In genomic region chr1:26828352-26829093, GRCh38 we compare ENCODE assay signal across 9 cellular contexts. TPM values are rescaled to one million over a fixed set of nuclear protein-coding genes. Genes with fewer than 3 reads are reported as not detected.
A peak's percentile ranks its signal among the peaks of the same experiment; 100 is the strongest.
DNase-seq lines count a peak whose midpoint lies in the region; ATAC-seq and TF ChIP-seq lines count a peak whose summit lies in the region.
"Had no signal": no experiment of that assay in that cellular context is flagged by ENCODE, and none has a peak within 500 bp of the region (broad histone marks: within the 10 kb centered on the region; RNA-seq: fewer than 3 reads in every experiment).

No MANE protein-coding gene starts in this region.

- no peaks in the 10 kb centered on the region for H3K9me3 Mint-ChIP-seq in Calu3 (ENCODE audit: low read depth, unreplicated experiment)
- no peaks in the 10 kb centered on the region for H3K9me3 Mint-ChIP-seq in dendritic cell treated with granulocyte-macrophage colony-stimulating factor and Interleukin-4, amounts not matched to agents 40 ng/mL and 50 ng/mL, for 4 days
- H3K9me3 Mint-ChIP-seq in natural killer cell treated with Interleukin-12 subunit alpha and Interleukin-12 subunit beta and Interleukin-15 and Interleukin-18, amount 100 ng/mL, for 72 hours = no peaks in the 10 kb centered on the region

- H3K4me3 ChIP-seq in OCI-LY3 (ENCODE audit: low read length) = peak overlapping the region; percentile 66

- TSS peak; percentile 21 for BruUV-seq in Calu3 (replicated peaks; lab: Mats Ljungman, UMichigan)

- H3K9me3 ChIP-seq in OCI-LY3 (ENCODE audit: insufficient read depth, low read length) = no peaks in the 10 kb centered on the region
- H3K9me3 ChIP-seq: SJSA1 had no signal

- H3K4me2 ChIP-seq in OCI-LY3 (ENCODE audit: low read length) = peak overlapping the region; percentile 86

- H3K27ac Mint-ChIP-seq in Calu3 (ENCODE audit: unreplicated experiment) = no peak overlapping the region
- peak overlapping the region; percentile 87 for H3K27ac Mint-ChIP-seq in dendritic cell treated with granulocyte-macrophage colony-stimulating factor and Interleukin-4, amounts not matched to agents 40 ng/mL and 50 ng/mL, for 4 days
- peak overlapping the region; percentile 99 for H3K27ac Mint-ChIP-seq in natural killer cell treated with Interleukin-12 subunit alpha and Interleukin-12 subunit beta and Interleukin-15 and Interleukin-18, amount 100 ng/mL, for 72 hours

- no peak for DNase-seq in Calu3
- DNase-seq in natural killer cell treated with Interleukin-12 subunit alpha and Interleukin-12 subunit beta and Interleukin-15 and Interleukin-18, amount 100 ng/mL, for 72 hours (ENCODE audit: low spot score) = no peak
- DNase-seq in retina = no peak

- H3K36me3 ChIP-seq in OCI-LY3 (replicated peaks; ENCODE audit: low read depth, low read length) = peaks cover 28% of the 10 kb centered on the region

- intact Hi-C loops in Calu3 (cut with micrococcal nuclease; ENCODE audit: unreplicated experiment) = no loop called here
- intact Hi-C loops in dendritic cell treated with granulocyte-macrophage colony-stimulating factor and Interleukin-4, amounts not matched to agents 40 ng/mL and 50 ng/mL, for 4 days (cut with micrococcal nuclease) = no loop called here

- H3K4me1 ChIP-seq in OCI-LY3 (ENCODE audit: low read length) = peaks cover 38% of the 10 kb centered on the region

- H2AFZ ChIP-seq in OCI-LY3 (ENCODE audit: low read depth, low read length) = no peak overlapping the region

- CTCF ChIA-PET in Calu3 (lab: Charles Lee) = interaction anchor here (1.5 kb wide), 1 partner anchor 21 kb away, joined by 3 read pairs; no protein-coding TSS in a partner anchor

- peak overlapping the region; percentile 46 for H3K9ac ChIP-seq in OCI-LY3 (ENCODE audit: low read length)

- peak overlapping the region; percentile 45 for H3K27ac ChIP-seq in OCI-LY3 (ENCODE audit: low read length)
- H3K27ac ChIP-seq: SJSA1 had no signal

- peak overlapping the region; percentile 65 for H3K4me3 Mint-ChIP-seq in Calu3 (ENCODE audit: low read depth, unreplicated experiment)
- peak overlapping the region; percentile 88 for H3K4me3 Mint-ChIP-seq in dendritic cell treated with granulocyte-macrophage colony-stimulating factor and Interleukin-4, amounts not matched to agents 40 ng/mL and 50 ng/mL, for 4 days
- peak overlapping the region; percentile 96 for H3K4me3 Mint-ChIP-seq in natural killer cell treated with Interleukin-12 subunit alpha and Interleukin-12 subunit beta and Interleukin-15 and Interleukin-18, amount 100 ng/mL, for 72 hours

- peaks cover 7% of the 10 kb centered on the region for H4K20me1 ChIP-seq in OCI-LY3 (ENCODE audit: insufficient read depth, low read length)

- TF ChIP-seq CTCF in Calu3 (IDR thresholded peaks at IDR 0.05; ENCODE audit: unreplicated experiment) (no peak), OCI-LY3 (IDR thresholded peaks at IDR 0.05; ENCODE audit: low read depth, low read length) (no peak)

- ATAC-seq in natural killer cell treated with Interleukin-12 subunit alpha and Interleukin-12 subunit beta and Interleukin-15 and Interleukin-18, amount 100 ng/mL, for 72 hours = no peak
- ATAC-seq in GM18511 (IDR thresholded peaks at IDR 0.05; ENCODE audit: unreplicated experiment) (no peak), HG03159 (IDR thresholded peaks at IDR 0.05; ENCODE audit: unreplicated experiment) (no peak), GM18868 (IDR thresholded peaks at IDR 0.05; ENCODE audit: unreplicated experiment) (no peak)

- H3K36me3 Mint-ChIP-seq in Calu3 (ENCODE audit: insufficient read depth, unreplicated experiment) = peaks cover 28% of the 10 kb centered on the region
- peaks cover 57% of the 10 kb centered on the region for H3K36me3 Mint-ChIP-seq in dendritic cell treated with granulocyte-macrophage colony-stimulating factor and Interleukin-4, amounts not matched to agents 40 ng/mL and 50 ng/mL, for 4 days (ENCODE audit: low read depth)
- peaks cover 18% of the 10 kb centered on the region for H3K36me3 Mint-ChIP-seq in natural killer cell treated with Interleukin-12 subunit alpha and Interleukin-12 subunit beta and Interleukin-15 and Interleukin-18, amount 100 ng/mL, for 72 hours

- H3K27me3 Mint-ChIP-seq in Calu3 (ENCODE audit: unreplicated experiment) = no peaks in the 10 kb centered on the region
- H3K27me3 Mint-ChIP-seq in dendritic cell treated with granulocyte-macrophage colony-stimulating factor and Interleukin-4, amounts not matched to agents 40 ng/mL and 50 ng/mL, for 4 days = no peaks in the 10 kb centered on the region
- no peaks in the 10 kb centered on the region for H3K27me3 Mint-ChIP-seq in natural killer cell treated with Interleukin-12 subunit alpha and Interleukin-12 subunit beta and Interleukin-15 and Interleukin-18, amount 100 ng/mL, for 72 hours

- peaks cover 55% of the 10 kb centered on the region for H3K79me2 ChIP-seq in OCI-LY3 (ENCODE audit: low read length)

- peaks cover 44% of the 10 kb centered on the region for H3K4me1 Mint-ChIP-seq in Calu3 (ENCODE audit: low read depth, unreplicated experiment)
- peaks cover 78% of the 10 kb centered on the region for H3K4me1 Mint-ChIP-seq in dendritic cell treated with granulocyte-macrophage colony-stimulating factor and Interleukin-4, amounts not matched to agents 40 ng/mL and 50 ng/mL, for 4 days (ENCODE audit: low read depth)
- H3K4me1 Mint-ChIP-seq in natural killer cell treated with Interleukin-12 subunit alpha and Interleukin-12 subunit beta and Interleukin-15 and Interleukin-18, amount 100 ng/mL, for 72 hours (ENCODE audit: low read depth in 2 of 2) = peaks cover 53 to 62% of the 10 kb centered on the region in 2 donors

- no peaks in the 10 kb centered on the region for H3K27me3 ChIP-seq in OCI-LY3 (ENCODE audit: low read depth, low read length)
- H3K27me3 ChIP-seq: SJSA1 had no signal

RNA-seq across cellular contexts. Expression of gene ZDHHC18, which starts 2.0 kb away (rescaled TPM):
- total RNA-seq in Calu3 (2022) = 21.8 and 25.8 TPM in 2 replicates
- total RNA-seq in natural killer cell treated with Interleukin-12 subunit alpha and Interleukin-12 subunit beta and Interleukin-15 and Interleukin-18, amount 100 ng/mL, for 72 hours = 100 to 1,000 TPM in 1 of 2 donors, 10 to 100 TPM in 1; 87.2 to 106 TPM

RNA-seq across cellular contexts. Expression of gene SFN, which starts 34.4 kb away (rescaled TPM):
- 74.5 and 103 TPM in 2 replicates for total RNA-seq in Calu3 (2022)
- under 1 TPM; 0.50 to 0.56 TPM for total RNA-seq in natural killer cell treated with Interleukin-12 subunit alpha and Interleukin-12 subunit beta and Interleukin-15 and Interleukin-18, amount 100 ng/mL, for 72 hours

RNA-seq across cellular contexts. Expression of gene PIGV, which starts 40.8 kb away (rescaled TPM):
- 9.9 and 11.9 TPM in 2 replicates for total RNA-seq in Calu3 (2022)
- 10 to 100 TPM; 44.3 to 60.2 TPM for total RNA-seq in natural killer cell treated with Interleukin-12 subunit alpha and Interleukin-12 subunit beta and Interleukin-15 and Interleukin-18, amount 100 ng/mL, for 72 hours

Comparison
In these comparisons a context has a peak if more than half of its experiments do, and no peak if none do; other contexts are left out.
1. RNA of gene SFN, which starts 34.4 kb away (total RNA-seq): 74.5 to 103 TPM in Calu3; 0.50 to 0.56 TPM in natural killer cell treated with Interleukin-12 subunit alpha and Interleukin-12 subunit beta and Interleukin-15 and Interleukin-18, amount 100 ng/mL, for 72 hours; every median in the first group is over 10 times any median in the second.
2. Peak in every context shown above with its lines, with median percentiles within 50 percentile points of each other: H3K4me3 Mint-ChIP-seq.